In genomic region chr15:33328105-33328504, GRCh38 we compare ENCODE assay signal across 33 cellular contexts. TPM values are rescaled to one million over a fixed set of nuclear protein-coding genes. Genes with fewer than 3 reads are reported as not detected.
"Had no signal": no experiment of that assay in that cellular context is flagged by ENCODE, and none has a peak within 500 bp of the region (broad histone marks: within the 10 kb centered on the region; RNA-seq: fewer than 3 reads in every experiment).

No MANE protein-coding gene starts in this region.

- H3K4me3 Mint-ChIP-seq: activated CD4-positive, alpha-beta memory T cell treated with anti-CD3 and anti-CD28 coated beads, Interleukin-2, amount 10 ng/mL, durations not matched to agents 7 days and 5 days; activated CD8-positive, alpha-beta memory T cell treated with anti-CD3 and anti-CD28 coated beads, Interleukin-2, amount 10 ng/mL, durations not matched to agents 7 days and 5 days; activated naive CD4-positive, alpha-beta T cell treated with anti-CD3 and anti-CD28 coated beads, Interleukin-2, amount 10 ng/mL, durations not matched to agents 7 days and 5 days; activated naive CD8-positive, alpha-beta T cell; activated naive CD8-positive, alpha-beta T cell treated with anti-CD3 and anti-CD28 coated beads, Interleukin-2, amount 50 U/mL, for 24 hours; brain had no signal

- H3K27ac Mint-ChIP-seq: activated CD4-positive, alpha-beta memory T cell treated with anti-CD3 and anti-CD28 coated beads, Interleukin-2, amount 10 ng/mL, durations not matched to agents 7 days and 5 days; activated CD8-positive, alpha-beta memory T cell treated with anti-CD3 and anti-CD28 coated beads, Interleukin-2, amount 10 ng/mL, durations not matched to agents 7 days and 5 days; activated naive CD4-positive, alpha-beta T cell treated with anti-CD3 and anti-CD28 coated beads, Interleukin-2, amount 10 ng/mL, durations not matched to agents 7 days and 5 days; activated naive CD8-positive, alpha-beta T cell; activated naive CD8-positive, alpha-beta T cell treated with anti-CD3 and anti-CD28 coated beads, Interleukin-2, amount 50 U/mL, for 24 hours; brain had no signal

- ATAC-seq: activated CD8-positive, alpha-beta memory T cell treated with anti-CD3 and anti-CD28 coated beads, Interleukin-2, amount 10 ng/mL, durations not matched to agents 7 days and 5 days; activated naive CD8-positive, alpha-beta T cell treated with anti-CD3 and anti-CD28 coated beads, Interleukin-2, amount 50 U/mL, for 24 hours; Right ventricle myocardium inferior had no signal

- H3K36me3 Mint-ChIP-seq: activated CD8-positive, alpha-beta memory T cell treated with anti-CD3 and anti-CD28 coated beads, Interleukin-2, amount 10 ng/mL, durations not matched to agents 7 days and 5 days; activated naive CD4-positive, alpha-beta T cell treated with anti-CD3 and anti-CD28 coated beads, Interleukin-2, amount 10 ng/mL, durations not matched to agents 7 days and 5 days; activated naive CD8-positive, alpha-beta T cell; brain had no signal

- H3K4me1 Mint-ChIP-seq: activated CD4-positive, alpha-beta memory T cell treated with anti-CD3 and anti-CD28 coated beads, Interleukin-2, amount 10 ng/mL, durations not matched to agents 7 days and 5 days; activated naive CD4-positive, alpha-beta T cell treated with anti-CD3 and anti-CD28 coated beads, Interleukin-2, amount 10 ng/mL, durations not matched to agents 7 days and 5 days; brain had no signal

- H3K27me3 Mint-ChIP-seq: activated naive CD4-positive, alpha-beta T cell treated with anti-CD3 and anti-CD28 coated beads, Interleukin-2, amount 10 ng/mL, durations not matched to agents 7 days and 5 days had no signal

- H3K4me3 ChIP-seq: PC-9 had no signal

- H3K9me3 Mint-ChIP-seq: activated CD4-positive, alpha-beta memory T cell treated with anti-CD3 and anti-CD28 coated beads, Interleukin-2, amount 10 ng/mL, durations not matched to agents 7 days and 5 days; activated naive CD4-positive, alpha-beta T cell treated with anti-CD3 and anti-CD28 coated beads, Interleukin-2, amount 10 ng/mL, durations not matched to agents 7 days and 5 days; activated naive CD8-positive, alpha-beta T cell treated with anti-CD3 and anti-CD28 coated beads, Interleukin-2, amount 50 U/mL, for 24 hours had no signal

- H3K27ac ChIP-seq: PC-9, RWPE1, VCaP had no signal

- DNase-seq: activated CD4-positive, alpha-beta memory T cell treated with anti-CD3 and anti-CD28 coated beads, Interleukin-2, amount 10 ng/mL, durations not matched to agents 7 days and 5 days; activated CD4-positive, alpha-beta T cell treated with anti-CD3 and anti-CD28 coated beads for 1 hour; activated CD4-positive, alpha-beta T cell treated with anti-CD3 and anti-CD28 coated beads for 48 hours; activated CD4-positive, CD25-positive, alpha-beta regulatory T cell; activated CD8-positive, alpha-beta memory T cell treated with anti-CD3 and anti-CD28 coated beads for 24 hours; activated CD8-positive, alpha-beta memory T cell treated with anti-CD3 and anti-CD28 coated beads, Interleukin-2, amount 10 ng/mL, durations not matched to agents 7 days and 5 days; activated CD8-positive, alpha-beta memory T cell treated with anti-CD3 and anti-CD28 coated beads, Interleukin-2, amount 50 U/mL, for 48 hours; activated effector memory CD4-positive, alpha-beta T cell treated with Interleukin-2 at 50 U/mL for 16 hours; activated naive CD4-positive, alpha-beta T cell treated with anti-CD3 and anti-CD28 coated beads, Interleukin-2, amount 10 ng/mL, durations not matched to agents 7 days and 5 days; activated naive CD8-positive, alpha-beta T cell treated with anti-CD3 and anti-CD28 coated beads, Interleukin-2, amount 50 U/mL, for 24 hours; activated T-cell treated with anti-CD3 and anti-CD28 coated beads, Interleukin-2, amount 50 U/mL, for 48 hours; anterior cingulate cortex; cerebellar nuclear complex; Karpas-422; NCI-H1105; NCI-H1417 treated with DMSO at 0.1 percent for 48 hours; NCI-H187 treated with DMSO at 0.1 percent for 48 hours; NCI-H2081; NCI-H345; NCI-H524 treated with DMSO at 0.1 percent for 48 hours; PC-9; SIG-M5; SW 1271; T-helper 1 cell; T-helper 2 cell; T-helper 9 cell had no signal

RNA-seq across cellular contexts. Expression of gene RYR3, which starts 17.3 kb away (rescaled TPM):
- total RNA-seq: activated CD4-positive, alpha-beta memory T cell treated with anti-CD3 and anti-CD28 coated beads, Interleukin-2, amount 10 ng/mL, durations not matched to agents 7 days and 5 days; activated CD8-positive, alpha-beta memory T cell treated with anti-CD3 and anti-CD28 coated beads, Interleukin-2, amount 10 ng/mL, durations not matched to agents 7 days and 5 days; MCF 10A; NCI-H460; Right ventricle myocardium inferior had no signal
